ENCODE assay signal across 2 cellular contexts in the genomic region with DNA sequence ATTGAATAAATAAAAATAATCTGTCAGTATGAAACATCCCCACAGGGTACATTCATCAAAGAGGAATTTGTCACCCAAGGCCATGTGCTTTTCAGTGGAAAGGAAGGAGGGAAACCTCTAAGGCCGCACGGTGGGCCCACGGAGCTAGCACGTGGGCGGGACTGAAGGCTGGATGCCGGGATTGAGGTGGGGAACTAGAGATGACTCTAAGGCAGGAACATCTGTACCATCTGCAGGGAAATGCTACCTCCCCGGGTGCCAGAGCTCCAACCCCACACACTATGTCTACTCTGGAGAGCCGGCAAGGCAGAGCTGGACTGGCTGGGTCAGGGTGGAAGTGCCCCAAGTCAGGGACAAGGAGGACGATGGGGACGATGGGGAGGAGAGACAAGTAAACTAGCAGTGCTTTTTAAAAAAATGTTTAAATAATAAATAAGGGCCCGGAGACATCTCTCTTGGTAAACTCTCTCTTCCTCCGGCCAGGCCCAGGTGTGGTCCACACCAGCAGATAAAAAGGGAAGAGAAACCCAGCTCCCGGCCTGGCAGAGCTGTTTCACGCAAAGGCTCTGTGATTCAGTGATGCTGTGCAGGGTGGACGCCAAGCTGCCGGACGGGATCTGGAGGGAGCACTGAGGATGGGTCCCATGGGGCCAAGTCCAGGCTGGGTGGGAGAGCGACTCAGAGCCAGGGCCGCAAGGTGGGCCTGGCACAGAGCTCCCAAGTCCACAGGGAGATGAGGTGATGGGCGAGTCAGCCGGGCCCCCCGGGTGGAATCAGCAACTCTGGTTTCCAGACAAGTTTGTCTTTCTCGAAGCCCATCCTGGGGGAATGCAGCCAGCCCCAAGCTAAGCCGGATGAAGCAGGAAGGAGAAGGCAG.
TF ChIP-seq lines count a peak whose summit lies in the region.

No MANE protein-coding gene starts in this region.

TF ChIP-seq in HEK293, 187 proteins besides CTCF, POLR2A, EP300 and RAD21 (continued from another document):
- TF ChIP-seq, protein P1, sequence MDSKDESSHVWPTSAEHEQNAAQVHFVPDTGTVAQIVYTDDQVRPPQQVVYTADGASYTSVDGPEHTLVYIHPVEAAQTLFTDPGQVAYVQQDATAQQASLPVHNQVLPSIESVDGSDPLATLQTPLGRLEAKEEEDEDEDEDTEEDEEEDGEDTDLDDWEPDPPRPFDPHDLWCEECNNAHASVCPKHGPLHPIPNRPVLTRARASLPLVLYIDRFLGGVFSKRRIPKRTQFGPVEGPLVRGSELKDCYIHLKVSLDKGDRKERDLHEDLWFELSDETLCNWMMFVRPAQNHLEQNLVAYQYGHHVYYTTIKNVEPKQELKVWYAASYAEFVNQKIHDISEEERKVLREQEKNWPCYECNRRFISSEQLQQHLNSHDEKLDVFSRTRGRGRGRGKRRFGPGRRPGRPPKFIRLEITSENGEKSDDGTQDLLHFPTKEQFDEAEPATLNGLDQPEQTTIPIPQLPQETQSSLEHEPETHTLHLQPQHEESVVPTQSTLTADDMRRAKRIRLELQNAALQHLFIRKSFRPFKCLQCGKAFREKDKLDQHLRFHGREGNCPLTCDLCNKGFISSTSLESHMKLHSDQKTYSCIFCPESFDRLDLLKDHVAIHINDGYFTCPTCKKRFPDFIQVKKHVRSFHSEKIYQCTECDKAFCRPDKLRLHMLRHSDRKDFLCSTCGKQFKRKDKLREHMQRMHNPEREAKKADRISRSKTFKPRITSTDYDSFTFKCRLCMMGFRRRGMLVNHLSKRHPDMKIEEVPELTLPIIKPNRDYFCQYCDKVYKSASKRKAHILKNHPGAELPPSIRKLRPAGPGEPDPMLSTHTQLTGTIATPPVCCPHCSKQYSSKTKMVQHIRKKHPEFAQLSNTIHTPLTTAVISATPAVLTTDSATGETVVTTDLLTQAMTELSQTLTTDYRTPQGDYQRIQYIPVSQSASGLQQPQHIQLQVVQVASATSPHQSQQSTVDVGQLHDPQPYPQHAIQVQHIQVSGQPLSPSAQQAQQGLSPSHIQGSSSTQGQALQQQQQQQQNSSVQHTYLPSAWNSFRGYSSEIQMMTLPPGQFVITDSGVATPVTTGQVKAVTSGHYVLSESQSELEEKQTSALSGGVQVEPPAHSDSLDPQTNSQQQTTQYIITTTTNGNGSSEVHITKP (tag by site-specific recombination; IDR thresholded peaks at IDR 0.05), result no peak
- no peak for TF ChIP-seq IKZF3 (tag by site-specific recombination; IDR thresholded peaks at IDR 0.05)
- no peak for TF ChIP-seq ZNF274 (IDR thresholded peaks at IDR 0.05; ENCODE audit: low read length)
- no peak for TF ChIP-seq ZNF274 (tag by site-specific recombination; IDR thresholded peaks at IDR 0.05; ENCODE audit: borderline replicate concordance)
- 0 out of 2 replicates have a peak, but pooled peaks have one; percentile 12 for TF ChIP-seq GLIS1 (tag by site-specific recombination; IDR thresholded peaks at IDR 0.05)
- no peak for TF ChIP-seq ZNF621 (tag by site-specific recombination; IDR thresholded peaks at IDR 0.05)
- TF ChIP-seq ZSCAN30 (tag by site-specific recombination; IDR thresholded peaks at IDR 0.05), result no peak
- TF ChIP-seq, protein P2, sequence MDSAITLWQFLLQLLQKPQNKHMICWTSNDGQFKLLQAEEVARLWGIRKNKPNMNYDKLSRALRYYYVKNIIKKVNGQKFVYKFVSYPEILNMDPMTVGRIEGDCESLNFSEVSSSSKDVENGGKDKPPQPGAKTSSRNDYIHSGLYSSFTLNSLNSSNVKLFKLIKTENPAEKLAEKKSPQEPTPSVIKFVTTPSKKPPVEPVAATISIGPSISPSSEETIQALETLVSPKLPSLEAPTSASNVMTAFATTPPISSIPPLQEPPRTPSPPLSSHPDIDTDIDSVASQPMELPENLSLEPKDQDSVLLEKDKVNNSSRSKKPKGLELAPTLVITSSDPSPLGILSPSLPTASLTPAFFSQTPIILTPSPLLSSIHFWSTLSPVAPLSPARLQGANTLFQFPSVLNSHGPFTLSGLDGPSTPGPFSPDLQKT (IDR thresholded peaks at IDR 0.05; ENCODE audit: borderline replicate concordance, low read depth, low read length), result no peak
- TF ChIP-seq ZNF701 (tag by site-specific recombination; IDR thresholded peaks at IDR 0.05), result no peak
- TF ChIP-seq EGR2 (tag by site-specific recombination; IDR thresholded peaks at IDR 0.05; ENCODE audit: low read depth), result 0 out of 2 replicates have a peak, but pooled peaks have one; percentile 39
- no peak for TF ChIP-seq GLIS2 (tag by site-specific recombination; IDR thresholded peaks at IDR 0.05)
- TF ChIP-seq ZNF214 (tag by site-specific recombination; IDR thresholded peaks at IDR 0.05; ENCODE audit: borderline replicate concordance), result no peak
- TF ChIP-seq KLF1 (tag by site-specific recombination; IDR thresholded peaks at IDR 0.05), result no peak
- no peak for TF ChIP-seq BCL11B (tag by site-specific recombination; IDR thresholded peaks at IDR 0.05; ENCODE audit: low read depth)
- TF ChIP-seq ZFHX2 (tag by site-specific recombination; conservative IDR thresholded peaks at IDR 0.05), result peak; percentile 65
- no peak for TF ChIP-seq ZNF843 (tag by site-specific recombination; IDR thresholded peaks at IDR 0.05)
- TF ChIP-seq ZNF768 (tag by site-specific recombination; IDR thresholded peaks at IDR 0.05), result no peak

TF ChIP-seq in HEK293T, 16 proteins besides CTCF, POLR2A, EP300 and RAD21 (continued from another document):
- TF ChIP-seq L3MBTL2 (conservative IDR thresholded peaks at IDR 0.05) (no peak), SUZ12 (IDR thresholded peaks at IDR 0.05) (no peak), FOXM1 (IDR thresholded peaks at IDR 0.05; ENCODE audit: borderline replicate concordance) (no peak)
